In the genomic region with DNA sequence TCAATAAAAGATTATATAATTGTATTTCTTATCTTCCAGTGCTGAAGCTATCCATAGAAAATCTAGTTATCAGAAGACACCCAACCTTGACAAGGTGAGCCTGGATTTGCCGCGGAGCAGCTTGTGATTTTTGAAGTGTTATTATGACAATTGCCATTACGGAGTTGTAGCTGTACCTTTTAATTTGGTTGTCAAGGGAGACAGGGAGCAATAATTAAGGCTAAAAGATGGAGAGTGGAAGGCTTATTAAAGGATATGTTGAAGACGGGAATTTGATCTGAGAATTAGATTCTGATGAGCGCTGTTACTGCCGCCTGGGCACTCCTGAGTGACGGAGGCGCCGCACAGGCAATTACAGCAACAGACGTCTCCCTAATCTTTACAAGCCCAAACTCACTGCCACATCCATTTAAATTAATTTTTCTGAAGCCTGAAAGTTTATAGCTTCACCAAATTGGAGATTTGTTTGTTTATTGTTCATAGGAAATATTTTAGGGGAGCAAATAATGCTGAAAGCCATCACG, we compare ENCODE assay signal across 21 cellular contexts.
A peak's percentile ranks its signal among the peaks of the same experiment; 100 is the strongest.
DNase-seq lines count a peak whose midpoint lies in the region; ATAC-seq and TF ChIP-seq lines count a peak whose summit lies in the region.
"Had no signal": no experiment of that assay in that cellular context is flagged by ENCODE, and none has a peak within 500 bp of the region (broad histone marks: within the 10 kb centered on the region; RNA-seq: fewer than 3 reads in every experiment).

No MANE protein-coding gene starts in this region.

- H3K9me3 ChIP-seq in tibial nerve = no peaks in the 10 kb centered on the region
- H3K9me3 ChIP-seq: SJCRH30 had no signal

- H3K36me3 ChIP-seq in tibial nerve = no peaks in the 10 kb centered on the region
- H3K36me3 ChIP-seq: SJCRH30 had no signal

- no peak for TF ChIP-seq CTCF in tibial nerve (IDR thresholded peaks at IDR 0.05)

- WGBS in tibial nerve, 2 donors = 73 to 76% methylated on average over 11 of the region's 11 CpGs

- H3K4me3 ChIP-seq in tibial nerve = no peak overlapping the region
- H3K4me3 ChIP-seq: SJCRH30 had no signal

- H3K27ac ChIP-seq in tibial nerve = no peak overlapping the region
- H3K27ac ChIP-seq: 22Rv1, C4-2B, HL-60, SJCRH30 had no signal

- TF ChIP-seq EP300 in tibial nerve (IDR thresholded peaks at IDR 0.05) = no peak

- no peaks in the 10 kb centered on the region for H3K27me3 ChIP-seq in tibial nerve
- H3K27me3 ChIP-seq: SJCRH30 had no signal

- no peak for TF ChIP-seq POLR2A in tibial nerve (IDR thresholded peaks at IDR 0.05)

- peak; percentile 44 for DNase-seq in NCI-H2171 treated with DMSO at 0.1 percent for 48 hours (lab: John Stamatoyannopoulos, UW)
- no peak for DNase-seq in NCI-H2171 (lab: John Stamatoyannopoulos, UW)
- peak; percentile 96 for DNase-seq in NCI-H1436 treated with DMSO at 0.1 percent for 48 hours (lab: John Stamatoyannopoulos, UW)
- DNase-seq in NCI-H524 (lab: John Stamatoyannopoulos, UW) = peak; percentile 34 to 71
- DNase-seq in retina = peak; percentile 52
- DNase-seq in kidney glomerular epithelial cell (lab: John Stamatoyannopoulos, UW) = no peak
- no peak for DNase-seq in tibial nerve (ENCODE audit: low spot score in 2 of 2)
- DNase-seq: CD8-positive, alpha-beta T cell; NCI-H1694 treated with DMSO at 0.1 percent for 48 hours; NCI-H2081; NCI-H226; NCI-H510A; NCI-H82; NK-92 treated with Interleukin-12 subunit alpha and Interleukin-12 subunit beta, amount 100 ng/mL, for 24 hours; PC-3; SJCRH30; T-helper 2 cell had no signal

- no peaks in the 10 kb centered on the region for H3K4me1 ChIP-seq in tibial nerve
- H3K4me1 ChIP-seq: SJCRH30 had no signal

- no peak for ATAC-seq in GM19035 (IDR thresholded peaks at IDR 0.05; ENCODE audit: unreplicated experiment)
- ATAC-seq: CD8-positive, alpha-beta T cell; PC-3 had no signal

Comparison
In these comparisons a context has a peak if more than half of its experiments do, and no peak if none do; other contexts are left out.
1. DNase-seq: peak in NCI-H2171 treated with DMSO at 0.1 percent for 48 hours (single experiment), NCI-H1436 treated with DMSO at 0.1 percent for 48 hours (single experiment), NCI-H524 (2 of 2) and retina (single experiment); none in NCI-H2171 (single experiment), kidney glomerular epithelial cell (single experiment) and tibial nerve (0 of 2).